ENCODE assay signal across 9 cellular contexts in genomic region chr2:5692561-5693287, GRCh38. TPM values are rescaled to one million over a fixed set of nuclear protein-coding genes. Genes with fewer than 3 reads are reported as not detected.
A peak's percentile ranks its signal among the peaks of the same experiment; 100 is the strongest.
DNase-seq lines count a peak whose midpoint lies in the region; TF ChIP-seq lines count a peak whose summit lies in the region.
"Had no signal": no experiment of that assay in that cellular context is flagged by ENCODE, and none has a peak within 500 bp of the region (broad histone marks: within the 10 kb centered on the region; RNA-seq: fewer than 3 reads in every experiment).

No MANE protein-coding gene starts in this region.

- H3K9ac ChIP-seq in NT2/D1 (ENCODE audit: insufficient read length, low read depth) = peak overlapping the region; percentile 92
- H3K9ac ChIP-seq in skeletal muscle tissue (ENCODE audit: low read depth in 1 of 3, low read length in 3 of 3) = no peak overlapping the region

- no peak for TF ChIP-seq CTCF in left ventricle myocardium inferior (IDR thresholded peaks at IDR 0.05; ENCODE audit: borderline replicate concordance)

- H3K9me3 ChIP-seq in NT2/D1 (ENCODE audit: insufficient read depth, low read length) (no peaks in the 10 kb centered on the region), left ventricle myocardium inferior (replicated peaks) (no peaks in the 10 kb centered on the region), skeletal muscle tissue (ENCODE audit: control insufficient read depth in 3 of 3, low read length in 3 of 3) (no peaks in the 10 kb centered on the region)

- DNase-seq in SHP77 (lab: John Stamatoyannopoulos, UW) (peak; percentile 51 to 54), SHP77 treated with DMSO at 0.1 percent for 48 hours (lab: John Stamatoyannopoulos, UW) (no peak), NT2/D1 (ENCODE audit: low read depth, low spot score) (peak; percentile 25), left ventricle myocardium inferior (no peak), iPS-NIHi11 (ENCODE audit: low spot score) (no peak), SKM-1 treated with dmso at 0.1 percent for 144 hours (lab: John Stamatoyannopoulos, UW; ENCODE audit: unreplicated experiment) (no peak)
- DNase-seq in activated effector memory CD4-positive, alpha-beta T cell treated with anti-CD3 and anti-CD28 coated beads, Interleukin-2, amount 50 U/mL, for 16 hours = no peak
- DNase-seq: activated effector memory CD4-positive, alpha-beta T cell treated with Interleukin-2 at 50 U/mL for 16 hours had no signal

- H3K4me1 ChIP-seq in NT2/D1 (ENCODE audit: insufficient read depth, insufficient read length) (no peaks in the 10 kb centered on the region), left ventricle myocardium inferior (peaks cover 54% of the 10 kb centered on the region), skeletal muscle tissue (ENCODE audit: control insufficient read depth in 3 of 3, insufficient read depth in 3 of 3, low read length in 3 of 3) (peaks cover 10 to 20% (median 18%) of the 10 kb centered on the region in 3 donors)

- H3K27ac ChIP-seq in left ventricle myocardium inferior (replicated peaks) (peak overlapping the region; percentile 6), skeletal muscle tissue (ENCODE audit: low read depth, low read length) (no peak overlapping the region)

- H3K36me3 ChIP-seq in NT2/D1 (ENCODE audit: insufficient read depth, insufficient read length, low read length) (peaks cover 5% of the 10 kb centered on the region), left ventricle myocardium inferior (no peaks in the 10 kb centered on the region), skeletal muscle tissue (ENCODE audit: control insufficient read depth in 3 of 3, insufficient read depth in 3 of 3, low read length in 3 of 3) (no peaks in the 10 kb centered on the region)

- no peaks in the 10 kb centered on the region for H3K27me3 ChIP-seq in NT2/D1 (ENCODE audit: insufficient read depth, insufficient read length)
- peaks cover 99% of the 10 kb centered on the region for H3K27me3 ChIP-seq in left ventricle myocardium inferior (ENCODE audit: low read depth)
- peaks cover 58 to 66% (median 58%) of the 10 kb centered on the region in 3 donors for H3K27me3 ChIP-seq in skeletal muscle tissue (ENCODE audit: control insufficient read depth in 3 of 3, insufficient read depth in 3 of 3, low read length in 3 of 3)

- intact Hi-C loops in left ventricle myocardium inferior (cut with micrococcal nuclease) = no loop called here

- H3K4me3 ChIP-seq in NT2/D1 (ENCODE audit: insufficient read length, low read depth) (peak overlapping the region; percentile 89), left ventricle myocardium inferior (peak overlapping the region; percentile 63), skeletal muscle tissue (ENCODE audit: low read length in 3 of 3) (peak overlapping the region; percentile 16 to 49 (median 49))

RNA-seq across cellular contexts. Expression of gene SOX11, which starts 0.5 kb away (rescaled TPM):
- total RNA-seq in left ventricle myocardium inferior = 0.93 TPM
- total RNA-seq in skeletal muscle tissue = 18.3 TPM

Comparison
In these comparisons a context has a peak if more than half of its experiments do, and no peak if none do; other contexts are left out.
1. DNase-seq: peak in SHP77 (2 of 2) and NT2/D1 (single experiment); none in SHP77 treated with DMSO at 0.1 percent for 48 hours (single experiment), left ventricle myocardium inferior (single experiment), iPS-NIHi11 (single experiment), activated effector memory CD4-positive, alpha-beta T cell treated with anti-CD3 and anti-CD28 coated beads, Interleukin-2, amount 50 U/mL, for 16 hours (single experiment) and SKM-1 treated with dmso at 0.1 percent for 144 hours (single experiment).
2. Peak in every context shown above with its lines, with median percentiles within 50 percentile points of each other: H3K4me3 ChIP-seq.